ENCODE assay signal across 24 cellular contexts in the genomic region with DNA sequence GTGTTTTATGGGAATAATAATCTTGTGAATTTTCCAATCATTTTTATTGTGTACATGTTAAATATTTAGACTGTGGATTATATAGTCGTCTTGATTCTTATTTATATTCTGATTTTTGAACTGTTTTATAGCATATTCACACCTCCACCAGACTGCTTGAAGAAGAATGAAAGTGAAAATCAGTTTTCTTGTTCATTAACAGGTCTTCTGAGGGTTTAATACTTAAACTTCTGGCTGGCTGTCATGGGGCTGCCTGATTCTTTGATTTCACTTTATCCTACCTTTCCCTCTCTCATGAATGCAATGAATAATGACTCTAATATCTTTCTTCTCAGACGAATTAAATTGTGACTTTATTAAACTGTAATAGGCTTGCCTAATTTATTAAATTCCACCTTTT. TPM values are rescaled to one million over a fixed set of nuclear protein-coding genes. Genes with fewer than 3 reads are reported as not detected.
DNase-seq lines count a peak whose midpoint lies in the region; ATAC-seq, FAIRE-seq and TF ChIP-seq lines count a peak whose summit lies in the region.
"Had no signal": no experiment of that assay in that cellular context is flagged by ENCODE, and none has a peak within 500 bp of the region (broad histone marks: within the 10 kb centered on the region; RNA-seq: fewer than 3 reads in every experiment).

No MANE protein-coding gene starts in this region.

- ATAC-seq in GM21381 (IDR thresholded peaks at IDR 0.05; ENCODE audit: unreplicated experiment), result peak; percentile 74
- ATAC-seq in HG03196 (IDR thresholded peaks at IDR 0.05; ENCODE audit: unreplicated experiment), result peak; percentile 79
- ATAC-seq in effector memory CD8-positive, alpha-beta T cell (replicated peaks), result peak; percentile 40
- no peak for ATAC-seq in stimulated activated naive CD8-positive, alpha-beta T cell treated with anti-CD3 and anti-CD28 coated beads, Interleukin-15, amount 100 ng/mL, for 72 hours
- ATAC-seq in CD8-positive, alpha-beta T cell, result no peak
- ATAC-seq: activated naive CD8-positive, alpha-beta T cell treated with anti-CD3 and anti-CD28 coated beads, Interleukin-2, amount 50 U/mL, for 24 hours; HepG2; left lobe of liver; stimulated activated naive CD8-positive, alpha-beta T cell treated with anti-CD3 and anti-CD28 coated beads, Interleukin-15, Interleukin-2, amounts not matched to agents 100 U/mL and 50 U/mL, for 24 hours; upper lobe of right lung had no signal

- peaks cover 8 to 19% of the 10 kb centered on the region in 2 donors for H3K4me1 Mint-ChIP-seq in effector memory CD8-positive, alpha-beta T cell (ENCODE audit: low read depth in 2 of 2)
- H3K4me1 Mint-ChIP-seq in stimulated activated naive CD8-positive, alpha-beta T cell treated with anti-CD3 and anti-CD28 coated beads, Interleukin-15, amount 100 ng/mL, for 72 hours, result peaks cover 20% of the 10 kb centered on the region
- H3K4me1 Mint-ChIP-seq in CD8-positive, alpha-beta T cell (ENCODE audit: low read depth), result peaks cover 5% of the 10 kb centered on the region

- FAIRE-seq in GM18507 (lab: Jason Lieb, UNC), result peak; percentile 86
- FAIRE-seq: HepG2 had no signal

- DNase-seq in GM18507 (ENCODE audit: extremely low spot score, insufficient read length, low read depth) (no peak), DMS53 treated with DMSO at 0.1 percent for 48 hours (lab: John Stamatoyannopoulos, UW; ENCODE audit: unreplicated experiment) (no peak), pons (ENCODE audit: low spot score) (no peak)
- DNase-seq in effector memory CD8-positive, alpha-beta T cell, result no peak
- DNase-seq in stimulated activated naive CD8-positive, alpha-beta T cell treated with anti-CD3 and anti-CD28 coated beads, Interleukin-15, amount 100 ng/mL, for 72 hours, result no peak
- DNase-seq in CD8-positive, alpha-beta T cell, result no peak
- DNase-seq: activated CD4-positive, alpha-beta T cell treated with anti-CD3 and anti-CD28 coated beads, Interleukin-2, amount 10 ng/mL, durations not matched to agents 7 days and 5 days; activated naive CD8-positive, alpha-beta T cell treated with anti-CD3 and anti-CD28 coated beads, Interleukin-2, amount 50 U/mL, for 24 hours; activated T-cell treated with anti-CD3 and anti-CD28 coated beads, Interleukin-2, amount 50 U/mL, for 48 hours; hypothalamus; MG63; NCI-H187 treated with DMSO at 0.1 percent for 48 hours; NCI-H510A; SHP77; spleen; stimulated activated naive CD8-positive, alpha-beta T cell treated with anti-CD3 and anti-CD28 coated beads, Interleukin-15, Interleukin-2, amounts not matched to agents 100 U/mL and 50 U/mL, for 24 hours; T-helper 9 cell; upper lobe of right lung had no signal

- H3K27me3 Mint-ChIP-seq in effector memory CD8-positive, alpha-beta T cell, result no peaks in the 10 kb centered on the region
- H3K27me3 Mint-ChIP-seq in stimulated activated naive CD8-positive, alpha-beta T cell treated with anti-CD3 and anti-CD28 coated beads, Interleukin-15, amount 100 ng/mL, for 72 hours, result no peaks in the 10 kb centered on the region
- H3K27me3 Mint-ChIP-seq in CD8-positive, alpha-beta T cell (ENCODE audit: low read depth), result no peaks in the 10 kb centered on the region
- H3K27me3 Mint-ChIP-seq: activated CD4-positive, alpha-beta T cell treated with anti-CD3 and anti-CD28 coated beads, Interleukin-2, amount 10 ng/mL, durations not matched to agents 7 days and 5 days; activated naive CD8-positive, alpha-beta T cell treated with anti-CD3 and anti-CD28 coated beads, Interleukin-2, amount 50 U/mL, for 24 hours had no signal

- CTCF ChIA-PET in CD8-positive, alpha-beta T cell (lab: Charles Lee), result no interaction called here

- no peak for TF ChIP-seq CTCF in CD8-positive, alpha-beta T cell (IDR thresholded peaks at IDR 0.05)

- H3K4me1 ChIP-seq in CD8-positive, alpha-beta T cell (ENCODE audit: insufficient read depth, low read length), result no peaks in the 10 kb centered on the region
- H3K4me1 ChIP-seq: parathyroid adenoma, spleen, upper lobe of right lung had no signal

- no peaks in the 10 kb centered on the region for H3K9me3 ChIP-seq in CD8-positive, alpha-beta T cell (ENCODE audit: low read length)
- H3K9me3 ChIP-seq: upper lobe of right lung had no signal

- peak overlapping the region in 1 of 2 donors; percentile 43 for H3K4me3 Mint-ChIP-seq in effector memory CD8-positive, alpha-beta T cell
- no peak overlapping the region for H3K4me3 Mint-ChIP-seq in stimulated activated naive CD8-positive, alpha-beta T cell treated with anti-CD3 and anti-CD28 coated beads, Interleukin-15, amount 100 ng/mL, for 72 hours
- H3K4me3 Mint-ChIP-seq in CD8-positive, alpha-beta T cell, result no peak overlapping the region
- H3K4me3 Mint-ChIP-seq: activated CD4-positive, alpha-beta T cell treated with anti-CD3 and anti-CD28 coated beads, Interleukin-2, amount 10 ng/mL, durations not matched to agents 7 days and 5 days; activated naive CD8-positive, alpha-beta T cell treated with anti-CD3 and anti-CD28 coated beads, Interleukin-2, amount 50 U/mL, for 24 hours had no signal

- no peaks in the 10 kb centered on the region for H3K27me3 ChIP-seq in CD8-positive, alpha-beta T cell (ENCODE audit: insufficient read depth, low read length)
- H3K27me3 ChIP-seq: cardiac muscle cell, MG63, spleen, upper lobe of right lung had no signal

- H3K4me3 ChIP-seq in CD8-positive, alpha-beta T cell (ENCODE audit: low read depth, low read length), result no peak overlapping the region
- H3K4me3 ChIP-seq: cardiac muscle cell, MG63, spleen, upper lobe of right lung had no signal

- H3K9me3 Mint-ChIP-seq in effector memory CD8-positive, alpha-beta T cell, result no peaks in the 10 kb centered on the region
- no peaks in the 10 kb centered on the region for H3K9me3 Mint-ChIP-seq in stimulated activated naive CD8-positive, alpha-beta T cell treated with anti-CD3 and anti-CD28 coated beads, Interleukin-15, amount 100 ng/mL, for 72 hours
- H3K9me3 Mint-ChIP-seq in CD8-positive, alpha-beta T cell, result no peaks in the 10 kb centered on the region
- H3K9me3 Mint-ChIP-seq: activated naive CD8-positive, alpha-beta T cell treated with anti-CD3 and anti-CD28 coated beads, Interleukin-2, amount 50 U/mL, for 24 hours had no signal

- POLR2A ChIA-PET in CD8-positive, alpha-beta T cell (lab: Charles Lee), result no interaction called here

- H3K36me3 ChIP-seq in CD8-positive, alpha-beta T cell (ENCODE audit: insufficient read depth, low read length), result peaks cover 8% of the 10 kb centered on the region

- peak overlapping the region; percentile 3 to 90 for H3K27ac Mint-ChIP-seq in effector memory CD8-positive, alpha-beta T cell
- H3K27ac Mint-ChIP-seq in stimulated activated naive CD8-positive, alpha-beta T cell treated with anti-CD3 and anti-CD28 coated beads, Interleukin-15, amount 100 ng/mL, for 72 hours, result peak overlapping the region in 1 of 2 donors; percentile 36
- no peak overlapping the region for H3K27ac Mint-ChIP-seq in CD8-positive, alpha-beta T cell
- H3K27ac Mint-ChIP-seq: activated CD4-positive, alpha-beta T cell treated with anti-CD3 and anti-CD28 coated beads, Interleukin-2, amount 10 ng/mL, durations not matched to agents 7 days and 5 days; activated naive CD8-positive, alpha-beta T cell treated with anti-CD3 and anti-CD28 coated beads, Interleukin-2, amount 50 U/mL, for 24 hours had no signal

- H3K36me3 Mint-ChIP-seq in effector memory CD8-positive, alpha-beta T cell (ENCODE audit: insufficient read depth), result peaks cover 23% of the 10 kb centered on the region
- peaks cover 71% of the 10 kb centered on the region for H3K36me3 Mint-ChIP-seq in CD8-positive, alpha-beta T cell

- H3K27ac ChIP-seq in CD8-positive, alpha-beta T cell (ENCODE audit: low read depth, low read length), result no peak overlapping the region
- H3K27ac ChIP-seq: cardiac muscle cell, parathyroid adenoma, spleen, upper lobe of right lung had no signal

- intact Hi-C loops in CD8-positive, alpha-beta T cell (cut with DNase I, micrococcal nuclease), result no loop called here

RNA-seq across cellular contexts. Expression of a gene that starts 56.2 kb away (rescaled TPM):
- 10 to 100 TPM; 35.0 to 39.0 TPM for total RNA-seq in CD8-positive, alpha-beta T cell

Comparison
In these comparisons a context has a peak if more than half of its experiments do, and no peak if none do; other contexts are left out.
1. ATAC-seq: peak in GM21381 (single experiment), HG03196 (single experiment) and effector memory CD8-positive, alpha-beta T cell (single experiment); none in stimulated activated naive CD8-positive, alpha-beta T cell treated with anti-CD3 and anti-CD28 coated beads, Interleukin-15, amount 100 ng/mL, for 72 hours (single experiment) and CD8-positive, alpha-beta T cell (single experiment).